14 cellular contexts compared by ENCODE assay signal in genomic region chr12:64008596-64008995, GRCh38.
A peak's percentile ranks its signal among the peaks of the same experiment; 100 is the strongest.
DNase-seq lines count a peak whose midpoint lies in the region; TF ChIP-seq lines count a peak whose summit lies in the region.
"Had no signal": no experiment of that assay in that cellular context is flagged by ENCODE, and none has a peak within 500 bp of the region (broad histone marks: within the 10 kb centered on the region; RNA-seq: fewer than 3 reads in every experiment).

No MANE protein-coding gene starts in this region.

- H4K20me1 ChIP-seq in OCI-LY3 (ENCODE audit: insufficient read depth, low read length) (no peaks in the 10 kb centered on the region), osteoblast (ENCODE audit: insufficient read depth, low read length) (no peaks in the 10 kb centered on the region)
- H4K20me1 ChIP-seq: BLaER1 treated with 17β-estradiol and CSF1 and Interleukin-3, amounts not matched to agents 10 nM and 100 nM had no signal

- H3K79me2 ChIP-seq in ACC112 (ENCODE audit: control insufficient read depth, insufficient read depth, low read length, unreplicated experiment), result peaks cover 26% of the 10 kb centered on the region
- H3K79me2 ChIP-seq in OCI-LY3 (ENCODE audit: low read length), result no peaks in the 10 kb centered on the region
- peaks cover 31% of the 10 kb centered on the region for H3K79me2 ChIP-seq in osteoblast (ENCODE audit: insufficient read depth, low read length)

- H3K27me3 ChIP-seq in ACC112 (ENCODE audit: insufficient read depth, low read length) (no peaks in the 10 kb centered on the region), OCI-LY3 (ENCODE audit: low read depth, low read length) (no peaks in the 10 kb centered on the region), osteoblast (ENCODE audit: insufficient read depth, low read length) (no peaks in the 10 kb centered on the region), esophagus muscularis mucosa (no peaks in the 10 kb centered on the region)
- H3K27me3 ChIP-seq: BLaER1 treated with 17β-estradiol and CSF1 and Interleukin-3, amounts not matched to agents 10 nM and 100 nM; SJCRH30 had no signal

- 65% methylated on average over 3 of the region's 3 CpGs for WGBS in esophagus muscularis mucosa

- H3K9me3 ChIP-seq in OCI-LY3 (ENCODE audit: insufficient read depth, low read length) (peaks cover 4% of the 10 kb centered on the region), osteoblast (ENCODE audit: low read depth, low read length) (no peaks in the 10 kb centered on the region), esophagus muscularis mucosa (no peaks in the 10 kb centered on the region)
- H3K9me3 ChIP-seq: SJCRH30 had no signal

- intact Hi-C loops in esophagus muscularis mucosa (cut with DNase I), result no loop called here

- TF ChIP-seq CTCF in OCI-LY3 (IDR thresholded peaks at IDR 0.05; ENCODE audit: low read depth, low read length) (no peak), epithelial cell of proximal tubule (conservative IDR thresholded peaks at IDR 0.05; ENCODE audit: low read depth, low read length) (no peak), osteoblast (IDR thresholded peaks at IDR 0.05; ENCODE audit: extremely low read depth, low read depth, low read length) (no peak), esophagus muscularis mucosa (IDR thresholded peaks at IDR 0.05) (no peak)

- TF ChIP-seq POLR2A in esophagus muscularis mucosa (IDR thresholded peaks at IDR 0.05; ENCODE audit: low read depth), result no peak

- H3K4me1 ChIP-seq in ACC112 (ENCODE audit: control insufficient read depth, insufficient read depth, low read length, unreplicated experiment) (peaks cover 46% of the 10 kb centered on the region), OCI-LY3 (ENCODE audit: low read length) (peaks cover 46% of the 10 kb centered on the region), osteoblast (ENCODE audit: insufficient read depth, low read length) (peaks cover 43% of the 10 kb centered on the region), esophagus muscularis mucosa (peaks cover 0 to 14% (median 9%) of the 10 kb centered on the region in 4 donors)

- peak overlapping the region; percentile 70 for H3K9ac ChIP-seq in OCI-LY3 (ENCODE audit: low read length)
- H3K9ac ChIP-seq: BLaER1 treated with 17β-estradiol and CSF1 and Interleukin-3, amounts not matched to agents 10 nM and 100 nM had no signal

- H3K4me2 ChIP-seq in OCI-LY3 (ENCODE audit: low read length) (peak overlapping the region; percentile 69), osteoblast (ENCODE audit: insufficient read depth, low read length) (no peak overlapping the region)
- H3K4me2 ChIP-seq: BLaER1 treated with 17β-estradiol and CSF1 and Interleukin-3, amounts not matched to agents 10 nM and 100 nM had no signal

- DNase-seq in epithelial cell of proximal tubule (ENCODE audit: low read depth) (peak; percentile 37), osteoblast (ENCODE audit: insufficient read length, low spot score, missing footprints) (no peak), NCI-H1417 (lab: John Stamatoyannopoulos, UW) (no peak), esophagus muscularis mucosa (ENCODE audit: extremely low spot score) (no peak)
- no peak for DNase-seq in stimulated activated naive CD4-positive, alpha-beta T cell (lab: John Stamatoyannopoulos, UW)
- DNase-seq: CD8-positive, alpha-beta memory T cell; NCI-H1436; NCI-H1930; NCI-H226; NCI-H524; SJCRH30 had no signal

- no peak for TF ChIP-seq EP300 in esophagus muscularis mucosa (IDR thresholded peaks at IDR 0.05)

- H3K27ac ChIP-seq in ACC112 (ENCODE audit: low read depth, low read length) (peak overlapping the region; percentile 52), OCI-LY3 (ENCODE audit: low read length) (peak overlapping the region; percentile 98), osteoblast (ENCODE audit: low read depth, low read length) (peak overlapping the region; percentile 46), esophagus muscularis mucosa (replicated peaks in 1 of 4) (no peak overlapping the region)
- H3K27ac ChIP-seq: BLaER1 treated with 17β-estradiol and CSF1 and Interleukin-3, amounts not matched to agents 10 nM and 100 nM; SJCRH30 had no signal

- H2AFZ ChIP-seq in ACC112 (ENCODE audit: low read length, unreplicated experiment) (no peak overlapping the region), OCI-LY3 (ENCODE audit: low read depth, low read length) (no peak overlapping the region), osteoblast (ENCODE audit: low read length) (no peak overlapping the region)

- 0 out of 2 replicates have a peak, but pooled peaks cover 5% of the 10 kb centered on the region for H3K36me3 ChIP-seq in ACC112 (ENCODE audit: insufficient read depth, low read length)
- H3K36me3 ChIP-seq in OCI-LY3 (replicated peaks; ENCODE audit: low read depth, low read length), result peaks cover 18% of the 10 kb centered on the region
- peaks cover 3% of the 10 kb centered on the region for H3K36me3 ChIP-seq in osteoblast (ENCODE audit: insufficient read depth, low read length)
- no peaks in the 10 kb centered on the region for H3K36me3 ChIP-seq in esophagus muscularis mucosa
- H3K36me3 ChIP-seq: BLaER1 treated with 17β-estradiol and CSF1 and Interleukin-3, amounts not matched to agents 10 nM and 100 nM; SJCRH30 had no signal

- H3K4me3 ChIP-seq in ACC112 (ENCODE audit: low read depth, low read length) (no peak overlapping the region), OCI-LY3 (ENCODE audit: low read length) (peak overlapping the region; percentile 51), epithelial cell of proximal tubule (ENCODE audit: low read depth, low read length) (no peak overlapping the region), osteoblast (ENCODE audit: insufficient read depth, low read length) (no peak overlapping the region), esophagus muscularis mucosa (no peak overlapping the region)
- H3K4me3 ChIP-seq: BLaER1 treated with 17β-estradiol and CSF1 and Interleukin-3, amounts not matched to agents 10 nM and 100 nM; SJCRH30 had no signal

Comparison
In these comparisons a context has a peak if more than half of its experiments do, and no peak if none do; other contexts are left out.
1. H3K27ac ChIP-seq: peak in ACC112 (single experiment), OCI-LY3 (single experiment) and osteoblast (single experiment); none in esophagus muscularis mucosa (0 of 4).